In genomic region chr10:78042752-78043104, GRCh38 we compare ENCODE assay signal across 20 cellular contexts. TPM values are rescaled to one million over a fixed set of nuclear protein-coding genes. Genes with fewer than 3 reads are reported as not detected.
DNase-seq lines count a peak whose midpoint lies in the region; ATAC-seq and TF ChIP-seq lines count a peak whose summit lies in the region.
"Had no signal": no experiment of that assay in that cellular context is flagged by ENCODE, and none has a peak within 500 bp of the region (broad histone marks: within the 10 kb centered on the region; RNA-seq: fewer than 3 reads in every experiment).

No MANE protein-coding gene starts in this region.

- H3K36me3 Mint-ChIP-seq in activated CD4-positive, alpha-beta T cell treated with anti-CD3 and anti-CD28 coated beads for 36 hours (ENCODE audit: low read depth): peaks cover 53% of the 10 kb centered on the region
- H3K36me3 Mint-ChIP-seq in activated CD8-positive, alpha-beta T cell treated with anti-CD3 and anti-CD28 coated beads for 36 hours (ENCODE audit: low read depth): peaks cover 49% of the 10 kb centered on the region
- H3K36me3 Mint-ChIP-seq in immature natural killer cell: peaks cover 14 to 35% (median 18%) of the 10 kb centered on the region in 3 donors
- peaks cover 39 to 57% of the 10 kb centered on the region in 2 donors for H3K36me3 Mint-ChIP-seq in CD4-positive, alpha-beta memory T cell

- no peaks in the 10 kb centered on the region for H3K9me3 ChIP-seq in HCT116 (ENCODE audit: control insufficient read depth in 1 of 2, insufficient read depth in 1 of 2, low read depth in 1 of 2, low read length in 2 of 2)
- no peaks in the 10 kb centered on the region for H3K9me3 ChIP-seq in CD4-positive, alpha-beta memory T cell (ENCODE audit: control insufficient read depth in 1 of 2, low read length in 2 of 2)

- peaks cover 0 to 25% of the 10 kb centered on the region in 2 experiments; a peak in 2 of 4 replicates for H3K4me1 ChIP-seq in HCT116 (ENCODE audit: control insufficient read depth in 1 of 2, insufficient read depth in 2 of 2, low read length in 2 of 2)
- H3K4me1 ChIP-seq in CD4-positive, alpha-beta memory T cell (ENCODE audit: insufficient read depth, low read length): peaks cover 27% of the 10 kb centered on the region

- H4K20me1 ChIP-seq in HCT116 (ENCODE audit: insufficient read depth): peaks cover 56% of the 10 kb centered on the region

- H3K4me3 Mint-ChIP-seq in activated CD4-positive, alpha-beta T cell treated with anti-CD3 and anti-CD28 coated beads for 36 hours: no peak overlapping the region
- H3K4me3 Mint-ChIP-seq in activated CD8-positive, alpha-beta T cell treated with anti-CD3 and anti-CD28 coated beads for 36 hours: no peak overlapping the region
- no peak overlapping the region for H3K4me3 Mint-ChIP-seq in immature natural killer cell
- H3K4me3 Mint-ChIP-seq in CD4-positive, alpha-beta memory T cell: no peak overlapping the region
- H3K4me3 Mint-ChIP-seq: activated B cell treated with CpG ODN at 0.5 μM for 24 hours; T-helper 1 cell treated with Interleukin-12 subunit alpha and Interleukin-12 subunit beta and Interleukin-4 antibody, amounts not matched to agents 30 μg/mL and 1 μg/mL, for 36 hours had no signal

- no peaks in the 10 kb centered on the region for H3K9me2 ChIP-seq in HCT116 (ENCODE audit: insufficient read depth)

- no peak overlapping the region for H3K9ac ChIP-seq in HCT116 (ENCODE audit: low read length)

- DNase-seq in activated CD4-positive, alpha-beta T cell treated with anti-CD3 and anti-CD28 coated beads for 36 hours: no peak
- no peak for DNase-seq in activated CD4-positive, alpha-beta T cell treated with anti-CD3 and anti-CD28 coated beads for 1 hour
- DNase-seq in HCT116 (ENCODE audit: low read depth, low spot score): no peak
- no peak for DNase-seq in activated CD8-positive, alpha-beta T cell treated with anti-CD3 and anti-CD28 coated beads for 36 hours
- no peak for DNase-seq in immature natural killer cell
- DNase-seq in CD4-positive, alpha-beta memory T cell: no peak
- no peak for DNase-seq in NCI-H2196 (lab: John Stamatoyannopoulos, UW; ENCODE audit: unreplicated experiment)
- no peak for DNase-seq in SKM-1 treated with dmso at 0.1 percent for 144 hours (lab: John Stamatoyannopoulos, UW; ENCODE audit: unreplicated experiment)
- DNase-seq: activated B cell treated with CpG ODN at 0.5 μM for 24 hours; activated naive CD4-positive, alpha-beta T cell treated with anti-CD3 and anti-CD28 coated beads, Interleukin-2, amount 50 U/mL, for 16 hours; C1 segment of cervical spinal cord; DMS79; foreskin melanocyte; left cardiac atrium; MV-4-11; NCI-H510A treated with DMSO at 0.1 percent for 48 hours; retina; SHP77 treated with DMSO at 0.1 percent for 48 hours; trophoblast cell had no signal

- H3K27ac ChIP-seq in HCT116 (ENCODE audit: low read depth, low read length): no peak overlapping the region
- no peak overlapping the region for H3K27ac ChIP-seq in CD4-positive, alpha-beta memory T cell (ENCODE audit: low read depth, low read length)

- TF ChIP-seq CTCF in HCT116 (IDR thresholded peaks at IDR 0.05 in 2 of 3, conservative IDR thresholded peaks at IDR 0.05 in 1 of 3; ENCODE audit: borderline replicate concordance in 1 of 3, insufficient read depth in 1 of 3, low read depth in 2 of 3, low read length in 2 of 3): no peak
- TF ChIP-seq CTCF in activated CD8-positive, alpha-beta T cell treated with anti-CD3 and anti-CD28 coated beads for 36 hours (IDR thresholded peaks at IDR 0.05): no peak

- peaks cover 58% of the 10 kb centered on the region for H3K4me1 Mint-ChIP-seq in activated CD4-positive, alpha-beta T cell treated with anti-CD3 and anti-CD28 coated beads for 36 hours
- H3K4me1 Mint-ChIP-seq in activated CD8-positive, alpha-beta T cell treated with anti-CD3 and anti-CD28 coated beads for 36 hours (ENCODE audit: low read depth): peaks cover 63% of the 10 kb centered on the region
- peaks cover 25 to 46% of the 10 kb centered on the region in 2 donors for H3K4me1 Mint-ChIP-seq in immature natural killer cell
- H3K4me1 Mint-ChIP-seq in CD4-positive, alpha-beta memory T cell: peaks cover 19 to 49% (median 32%) of the 10 kb centered on the region in 4 donors

- no peak overlapping the region for H2AFZ ChIP-seq in HCT116 (ENCODE audit: low read depth, low read length, poor library complexity, severe bottlenecking)

- no peak overlapping the region for H3K4me2 ChIP-seq in HCT116 (ENCODE audit: low read length)

- H3K27ac Mint-ChIP-seq in activated CD4-positive, alpha-beta T cell treated with anti-CD3 and anti-CD28 coated beads for 36 hours: peak overlapping the region; percentile 74
- H3K27ac Mint-ChIP-seq in activated CD8-positive, alpha-beta T cell treated with anti-CD3 and anti-CD28 coated beads for 36 hours: peak overlapping the region; percentile 84
- peak overlapping the region in 4 of 6 donors; percentile 12 to 73 (median 48) for H3K27ac Mint-ChIP-seq in immature natural killer cell
- peak overlapping the region in 3 of 7 donors; percentile 18 to 44 (median 28) for H3K27ac Mint-ChIP-seq in CD4-positive, alpha-beta memory T cell
- H3K27ac Mint-ChIP-seq: T-helper 1 cell treated with Interleukin-12 subunit alpha and Interleukin-12 subunit beta and Interleukin-4 antibody, amounts not matched to agents 30 μg/mL and 1 μg/mL, for 36 hours had no signal

- CTCF ChIA-PET in activated CD4-positive, alpha-beta T cell treated with anti-CD3 and anti-CD28 coated beads for 36 hours (lab: Charles Lee): interaction anchor here (0.8 to 1.6 kb wide), 3 partner anchors 9 to 1010 kb away, joined by 3 to 5 read pairs (median 4); no protein-coding TSS in a partner anchor
- CTCF ChIA-PET in HCT116 (lab: Charles Lee): interaction anchor here (1.2 kb wide), 1 partner anchor 331 kb away, joined by 3 read pairs; no protein-coding TSS in a partner anchor
- CTCF ChIA-PET in activated CD8-positive, alpha-beta T cell treated with anti-CD3 and anti-CD28 coated beads for 36 hours (lab: Charles Lee): interaction anchor here (1.0 to 1.1 kb wide), 2 partner anchors 8 to 13 kb away, joined by 3 to 4 read pairs; partner anchors contain the start of gene POLR3A
- CTCF ChIA-PET in CD4-positive, alpha-beta memory T cell (lab: Charles Lee; ENCODE audit: partially characterized antibody): interaction anchor here (1.2 kb wide), 1 partner anchor 1153 kb away, joined by 3 read pairs; no protein-coding TSS in a partner anchor

- no TSS peak for BruUV-seq in HCT116 (replicated peaks; lab: Mats Ljungman, UMichigan)

- no peaks in the 10 kb centered on the region for H3K27me3 ChIP-seq in HCT116 (ENCODE audit: insufficient read depth, low read length)
- no peaks in the 10 kb centered on the region for H3K27me3 ChIP-seq in CD4-positive, alpha-beta memory T cell (ENCODE audit: insufficient read depth, low read length)

- POLR2A ChIA-PET in activated CD4-positive, alpha-beta T cell treated with anti-CD3 and anti-CD28 coated beads for 36 hours (lab: Charles Lee): interaction anchor here (0.7 kb wide), 1 partner anchor 1291 kb away, joined by 3 read pairs; no protein-coding TSS in a partner anchor
- POLR2A ChIA-PET in HCT116 (lab: Charles Lee): no interaction called here
- POLR2A ChIA-PET in activated CD8-positive, alpha-beta T cell treated with anti-CD3 and anti-CD28 coated beads for 36 hours (lab: Charles Lee): interaction anchor here (0.9 to 3.0 kb wide), 6 partner anchors 9 to 711 kb away, joined by 3 to 25 read pairs (median 4); partner anchors contain the start of genes POLR3A and RPS24
- POLR2A ChIA-PET in CD4-positive, alpha-beta memory T cell (lab: Charles Lee; ENCODE audit: partially characterized antibody): interaction anchor here (3.3 kb wide), 1 partner anchor 9 kb away, joined by 16 read pairs; the partner anchor contains the start of gene RPS24

- RAD21 ChIA-PET in HCT116 (lab: Charles Lee; ENCODE audit: low non-redundant PET in 1 of 2, low total read pairs in 2 of 2, uncharacterized antibody in 2 of 2, unreplicated experiment in 2 of 2): no interaction called here

- H3K27me3 Mint-ChIP-seq in activated CD4-positive, alpha-beta T cell treated with anti-CD3 and anti-CD28 coated beads for 36 hours: no peaks in the 10 kb centered on the region
- H3K27me3 Mint-ChIP-seq in activated CD8-positive, alpha-beta T cell treated with anti-CD3 and anti-CD28 coated beads for 36 hours: no peaks in the 10 kb centered on the region
- H3K27me3 Mint-ChIP-seq in immature natural killer cell (ENCODE audit: low read depth in 3 of 3): no peaks in the 10 kb centered on the region
- no peaks in the 10 kb centered on the region for H3K27me3 Mint-ChIP-seq in CD4-positive, alpha-beta memory T cell
- H3K27me3 Mint-ChIP-seq: activated B cell treated with CpG ODN at 0.5 μM for 24 hours had no signal

- intact Hi-C loops in activated CD4-positive, alpha-beta T cell treated with anti-CD3 and anti-CD28 coated beads for 36 hours (cut with DNase I, micrococcal nuclease): loop anchor here in 1 of 2 experiments (10.0 kb wide), 1 partner anchor 722 kb away; no protein-coding TSS in a partner anchor
- intact Hi-C loops in HCT116 (cut with micrococcal nuclease): no loop called here
- intact Hi-C loops in activated CD8-positive, alpha-beta T cell treated with anti-CD3 and anti-CD28 coated beads for 36 hours (cut with micrococcal nuclease): loop anchor here (10.0 kb wide), 1 partner anchor 1152 kb away; no protein-coding TSS in a partner anchor
- intact Hi-C loops in CD4-positive, alpha-beta memory T cell (cut with micrococcal nuclease): no loop called here

- H3K9me3 Mint-ChIP-seq in activated CD4-positive, alpha-beta T cell treated with anti-CD3 and anti-CD28 coated beads for 36 hours (ENCODE audit: low read depth): no peaks in the 10 kb centered on the region
- H3K9me3 Mint-ChIP-seq in activated CD8-positive, alpha-beta T cell treated with anti-CD3 and anti-CD28 coated beads for 36 hours: no peaks in the 10 kb centered on the region
- no peaks in the 10 kb centered on the region for H3K9me3 Mint-ChIP-seq in immature natural killer cell
- H3K9me3 Mint-ChIP-seq in CD4-positive, alpha-beta memory T cell: no peaks in the 10 kb centered on the region
- H3K9me3 Mint-ChIP-seq: activated B cell treated with CpG ODN at 0.5 μM for 24 hours; T-helper 1 cell treated with Interleukin-12 subunit alpha and Interleukin-12 subunit beta and Interleukin-4 antibody, amounts not matched to agents 30 μg/mL and 1 μg/mL, for 36 hours had no signal

- no peak overlapping the region for H3K4me3 ChIP-seq in HCT116 (replicated peaks in 1 of 2; ENCODE audit: low read depth in 1 of 2, low read length in 2 of 2)
- H3K4me3 ChIP-seq in CD4-positive, alpha-beta memory T cell (ENCODE audit: low read length in 2 of 2): no peak overlapping the region

- no peak for TF ChIP-seq RAD21 in HCT116 (IDR thresholded peaks at IDR 0.05; ENCODE audit: low read depth)

- peaks cover 40 to 45% of the 10 kb centered on the region in 2 experiments for H3K36me3 ChIP-seq in HCT116 (ENCODE audit: control insufficient read depth in 1 of 2, insufficient read depth in 2 of 2, low read length in 2 of 2)
- peaks cover 41% of the 10 kb centered on the region for H3K36me3 ChIP-seq in CD4-positive, alpha-beta memory T cell (ENCODE audit: insufficient read depth, low read length)

- no peak for TF ChIP-seq POLR2A in HCT116 (IDR thresholded peaks at IDR 0.05; ENCODE audit: borderline replicate concordance, extremely low read depth, insufficient read depth, insufficient read length)

- ATAC-seq in activated CD4-positive, alpha-beta T cell treated with anti-CD3 and anti-CD28 coated beads for 36 hours: no peak
- peak; percentile 4; the same call in 1 of the 2 replicates for ATAC-seq in HCT116
- no peak for ATAC-seq in activated CD8-positive, alpha-beta T cell treated with anti-CD3 and anti-CD28 coated beads for 36 hours

- peaks cover 39% of the 10 kb centered on the region for H3K79me2 ChIP-seq in HCT116 (ENCODE audit: insufficient read depth, low read length)

RNA-seq across cellular contexts. Expression of gene RPS24, which starts 9.1 kb away (rescaled TPM):
- 1,000 to 10,000 TPM; 2,145 to 3,094 TPM for total RNA-seq in activated CD4-positive, alpha-beta T cell treated with anti-CD3 and anti-CD28 coated beads for 36 hours
- 1,764 TPM for total RNA-seq in HCT116 (2021; ENCODE audit: unreplicated experiment)
- polyA plus RNA-seq in HCT116 (2012): 2,799 and 3,465 TPM in 2 replicates
- total RNA-seq in activated CD8-positive, alpha-beta T cell treated with anti-CD3 and anti-CD28 coated beads for 36 hours: 1,000 to 10,000 TPM; 2,061 to 2,067 TPM
- polyA plus RNA-seq in immature natural killer cell: 1,000 to 10,000 TPM in 1 of 3 donors, 100 to 1,000 TPM in 2; 531 to 1,299 (median 721) TPM
- total RNA-seq in CD4-positive, alpha-beta memory T cell: 1,000 to 10,000 TPM; 1,748 to 1,885 TPM
- 100 to 1,000 TPM; 778 to 921 TPM for polyA plus RNA-seq in CD4-positive, alpha-beta memory T cell

RNA-seq across cellular contexts. Expression of gene POLR3A, which starts 13.4 kb away (rescaled TPM):
- 10 to 100 TPM; 18.3 to 19.3 TPM for total RNA-seq in activated CD4-positive, alpha-beta T cell treated with anti-CD3 and anti-CD28 coated beads for 36 hours
- total RNA-seq in HCT116 (2021; ENCODE audit: unreplicated experiment): 26.6 TPM
- polyA plus RNA-seq in HCT116 (2012): 14.1 and 15.6 TPM in 2 replicates
- 10 to 100 TPM; 16.2 to 17.5 TPM for total RNA-seq in activated CD8-positive, alpha-beta T cell treated with anti-CD3 and anti-CD28 coated beads for 36 hours
- 10 to 100 TPM in 1 of 3 donors, 1 to 10 TPM in 2; 3.4 to 13.5 (median 5.8) TPM for polyA plus RNA-seq in immature natural killer cell
- total RNA-seq in CD4-positive, alpha-beta memory T cell: 10 to 100 TPM; 16.9 to 17.6 TPM
- 1 to 10 TPM; 4.5 to 9.6 TPM for polyA plus RNA-seq in CD4-positive, alpha-beta memory T cell
